ENCODE assay signal across 9 cellular contexts in the genomic region with DNA sequence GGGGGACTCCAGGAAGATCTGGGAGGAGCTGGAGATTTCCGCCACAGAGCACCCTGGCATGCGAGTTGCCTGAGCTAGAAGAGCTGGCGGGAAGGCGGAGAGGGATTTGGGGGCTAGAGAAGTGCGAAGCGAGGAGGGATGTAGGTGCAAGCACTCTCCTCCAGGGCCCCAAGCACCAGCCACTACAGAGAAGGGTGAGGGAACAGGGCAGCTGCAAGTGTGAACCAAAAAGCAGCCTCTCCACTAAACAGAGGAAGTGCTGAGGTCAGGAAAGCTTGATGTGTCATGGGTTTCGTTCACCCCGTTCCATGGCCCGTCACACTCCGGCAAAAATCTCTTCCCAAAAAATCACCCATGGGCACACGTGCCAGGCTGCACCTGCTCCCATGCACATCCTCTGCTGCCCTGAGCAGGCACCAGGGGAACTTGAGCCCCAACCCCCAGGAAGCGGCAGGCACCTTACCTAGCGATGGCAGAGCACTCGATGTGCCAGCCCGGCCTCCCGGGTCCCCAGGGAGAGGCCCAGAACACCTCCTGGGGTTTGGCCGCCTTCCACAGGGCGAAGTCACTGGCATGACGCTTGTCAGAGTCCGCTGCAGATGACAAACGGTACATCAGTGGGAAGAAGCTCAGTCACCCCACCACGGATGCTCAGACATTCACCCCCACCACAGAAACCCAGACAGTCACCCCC. TPM values are rescaled to one million over a fixed set of nuclear protein-coding genes. Genes with fewer than 3 reads are reported as not detected.
A peak's percentile ranks its signal among the peaks of the same experiment; 100 is the strongest.
DNase-seq lines count a peak whose midpoint lies in the region; ATAC-seq, FAIRE-seq and TF ChIP-seq lines count a peak whose summit lies in the region.
"Had no signal": no experiment of that assay in that cellular context is flagged by ENCODE, and none has a peak within 500 bp of the region (broad histone marks: within the 10 kb centered on the region; RNA-seq: fewer than 3 reads in every experiment).

No MANE protein-coding gene starts in this region.

- ATAC-seq in HG02973 (IDR thresholded peaks at IDR 0.05; ENCODE audit: unreplicated experiment): peak; percentile 55
- ATAC-seq in stimulated activated naive B cell treated with anti-CD40 and anti-IgM and Interleukin-4, amounts not matched to agents 10 μg/mL and 1 μg/mL and 100 μg/mL, for 72 hours (replicated peaks): peak; percentile 79

- H3K4me1 Mint-ChIP-seq in activated CD4-positive, alpha-beta memory T cell treated with anti-CD3 and anti-CD28 coated beads for 36 hours (ENCODE audit: low read depth): peaks cover 21% of the 10 kb centered on the region
- H3K4me1 Mint-ChIP-seq in stimulated activated naive B cell treated with anti-CD40 and anti-IgM and Interleukin-4, amounts not matched to agents 10 μg/mL and 1 μg/mL and 100 μg/mL, for 72 hours: peaks cover 48 to 68% of the 10 kb centered on the region in 2 donors
- no peaks in the 10 kb centered on the region for H3K4me1 Mint-ChIP-seq in HFFc6 (ENCODE audit: low read depth)

- FAIRE-seq in kidney (lab: Jason Lieb, UNC): no peak

- peak; percentile 58 for DNase-seq in stimulated activated CD4-positive, alpha-beta T cell treated with anti-CD3 and anti-CD28 coated beads, Interleukin-15, amount 100 ng/mL, for 24 hours
- DNase-seq in stimulated activated CD4-positive, alpha-beta T cell treated with anti-CD3 and anti-CD28 coated beads, Interleukin-4, amount 100 ng/mL, for 4 hours: no peak
- peak; percentile 41 for DNase-seq in activated CD4-positive, alpha-beta memory T cell treated with anti-CD3 and anti-CD28 coated beads for 36 hours
- DNase-seq in stimulated activated naive B cell treated with anti-CD40 and anti-IgM and Interleukin-4, amounts not matched to agents 10 μg/mL and 1 μg/mL and 100 μg/mL, for 72 hours: peak; percentile 53
- DNase-seq in kidney (no peak), HFFc6 (no peak), NCI-H345 treated with DMSO at 0.1 percent for 48 hours (lab: John Stamatoyannopoulos, UW; ENCODE audit: unreplicated experiment) (no peak)

- H3K4me1 ChIP-seq in kidney (ENCODE audit: control insufficient read depth in 1 of 2, insufficient read depth in 1 of 2, low read depth in 1 of 2, low read length in 2 of 2): no peaks in the 10 kb centered on the region

- TF ChIP-seq CTCF in kidney (IDR thresholded peaks at IDR 0.05; ENCODE audit: borderline replicate concordance, extremely low read depth, insufficient read depth) (no peak), HFFc6 (IDR thresholded peaks at IDR 0.05) (no peak)

- peaks cover 10 to 13% of the 10 kb centered on the region in 2 donors for H3K36me3 ChIP-seq in kidney (ENCODE audit: control insufficient read depth in 1 of 2, insufficient read depth in 2 of 2, low read length in 2 of 2)

- CTCF ChIA-PET in activated CD4-positive, alpha-beta memory T cell treated with anti-CD3 and anti-CD28 coated beads for 36 hours (lab: Charles Lee): interaction anchor here (0.7 to 1.0 kb wide), 2 partner anchors 143 to 355 kb away, joined by 4 to 5 read pairs; no protein-coding TSS in a partner anchor

- no peaks in the 10 kb centered on the region for H3K9me3 ChIP-seq in kidney (ENCODE audit: control insufficient read depth in 1 of 2, low read length in 2 of 2)

- POLR2A ChIA-PET in activated CD4-positive, alpha-beta memory T cell treated with anti-CD3 and anti-CD28 coated beads for 36 hours (lab: Charles Lee): interaction anchor here (0.9 kb wide), 1 partner anchor 40 kb away, joined by 3 read pairs; no protein-coding TSS in a partner anchor

- H3K36me3 Mint-ChIP-seq in activated CD4-positive, alpha-beta memory T cell treated with anti-CD3 and anti-CD28 coated beads for 36 hours: peaks cover 63% of the 10 kb centered on the region
- peaks cover 69 to 78% of the 10 kb centered on the region in 2 donors for H3K36me3 Mint-ChIP-seq in stimulated activated naive B cell treated with anti-CD40 and anti-IgM and Interleukin-4, amounts not matched to agents 10 μg/mL and 1 μg/mL and 100 μg/mL, for 72 hours
- peaks cover 42% of the 10 kb centered on the region for H3K36me3 Mint-ChIP-seq in HFFc6 (ENCODE audit: low read depth)

- no peak overlapping the region for H3K27ac Mint-ChIP-seq in activated CD4-positive, alpha-beta memory T cell treated with anti-CD3 and anti-CD28 coated beads for 36 hours
- H3K27ac Mint-ChIP-seq in stimulated activated naive B cell treated with anti-CD40 and anti-IgM and Interleukin-4, amounts not matched to agents 10 μg/mL and 1 μg/mL and 100 μg/mL, for 72 hours: peak overlapping the region; percentile 98
- H3K27ac Mint-ChIP-seq in HFFc6: no peak overlapping the region; the same call in 1 of the 2 replicates
- H3K27ac Mint-ChIP-seq: T-helper 1 cell treated with Interleukin-12 subunit alpha and Interleukin-12 subunit beta and Interleukin-4 antibody, amounts not matched to agents 30 μg/mL and 1 μg/mL, for 36 hours had no signal

- H3K9me3 Mint-ChIP-seq in activated CD4-positive, alpha-beta memory T cell treated with anti-CD3 and anti-CD28 coated beads for 36 hours: peaks cover 2% of the 10 kb centered on the region
- H3K9me3 Mint-ChIP-seq in stimulated activated naive B cell treated with anti-CD40 and anti-IgM and Interleukin-4, amounts not matched to agents 10 μg/mL and 1 μg/mL and 100 μg/mL, for 72 hours: no peaks in the 10 kb centered on the region
- H3K9me3 Mint-ChIP-seq in HFFc6: no peaks in the 10 kb centered on the region
- H3K9me3 Mint-ChIP-seq: T-helper 1 cell treated with Interleukin-12 subunit alpha and Interleukin-12 subunit beta and Interleukin-4 antibody, amounts not matched to agents 30 μg/mL and 1 μg/mL, for 36 hours had no signal

- intact Hi-C loops in activated CD4-positive, alpha-beta memory T cell treated with anti-CD3 and anti-CD28 coated beads for 36 hours (cut with micrococcal nuclease): no loop called here
- intact Hi-C loops in kidney (cut with DNase I): no loop called here

- H3K4me3 ChIP-seq in kidney (ENCODE audit: low read length in 2 of 2): no peak overlapping the region

- no peaks in the 10 kb centered on the region for H3K27me3 Mint-ChIP-seq in activated CD4-positive, alpha-beta memory T cell treated with anti-CD3 and anti-CD28 coated beads for 36 hours
- no peaks in the 10 kb centered on the region for H3K27me3 Mint-ChIP-seq in stimulated activated naive B cell treated with anti-CD40 and anti-IgM and Interleukin-4, amounts not matched to agents 10 μg/mL and 1 μg/mL and 100 μg/mL, for 72 hours
- no peaks in the 10 kb centered on the region for H3K27me3 Mint-ChIP-seq in HFFc6 (ENCODE audit: insufficient read depth)

- no peak overlapping the region for H3K27ac ChIP-seq in kidney (ENCODE audit: low read depth in 2 of 2, low read length in 2 of 2)

- H3K4me3 Mint-ChIP-seq in activated CD4-positive, alpha-beta memory T cell treated with anti-CD3 and anti-CD28 coated beads for 36 hours: no peak overlapping the region
- H3K4me3 Mint-ChIP-seq in stimulated activated naive B cell treated with anti-CD40 and anti-IgM and Interleukin-4, amounts not matched to agents 10 μg/mL and 1 μg/mL and 100 μg/mL, for 72 hours: peak overlapping the region; percentile 73 to 75
- H3K4me3 Mint-ChIP-seq in HFFc6: no peak overlapping the region
- H3K4me3 Mint-ChIP-seq: T-helper 1 cell treated with Interleukin-12 subunit alpha and Interleukin-12 subunit beta and Interleukin-4 antibody, amounts not matched to agents 30 μg/mL and 1 μg/mL, for 36 hours had no signal

- H3K9ac ChIP-seq in kidney (ENCODE audit: low read length in 2 of 2): no peak overlapping the region

RNA-seq across cellular contexts. Expression of a gene that starts 29.3 kb away (rescaled TPM):
- total RNA-seq in activated CD4-positive, alpha-beta memory T cell treated with anti-CD3 and anti-CD28 coated beads for 36 hours: 10 to 100 TPM; 54.6 to 59.3 TPM
- total RNA-seq in kidney: 57.9 TPM
- polyA plus RNA-seq in kidney (ENCODE audit: insufficient read depth, low read depth, low replicate concordance): 57.1 TPM
- 10 to 100 TPM; 50.1 to 68.0 (median 52.9) TPM for total RNA-seq in HFFc6 (2021; fragmentation: NEBNext Ultra II Directional; extraction: Animal tissue kit (Norgen Biotek cat#: 25700))

RNA-seq across cellular contexts. Expression of a gene that starts 36.8 kb away (rescaled TPM):
- total RNA-seq in activated CD4-positive, alpha-beta memory T cell treated with anti-CD3 and anti-CD28 coated beads for 36 hours: 10 to 100 TPM; 18.4 to 18.7 TPM
- total RNA-seq in kidney: 12.4 TPM
- 7.8 TPM for polyA plus RNA-seq in kidney (ENCODE audit: insufficient read depth, low read depth, low replicate concordance)
- 1 to 10 TPM; 6.2 to 9.6 (median 8.1) TPM for total RNA-seq in HFFc6 (2021; fragmentation: NEBNext Ultra II Directional; extraction: Animal tissue kit (Norgen Biotek cat#: 25700))

Comparison
In these comparisons a context has a peak if more than half of its experiments do, and no peak if none do; other contexts are left out.
1. DNase-seq: peak in stimulated activated CD4-positive, alpha-beta T cell treated with anti-CD3 and anti-CD28 coated beads, Interleukin-15, amount 100 ng/mL, for 24 hours (single experiment), activated CD4-positive, alpha-beta memory T cell treated with anti-CD3 and anti-CD28 coated beads for 36 hours (single experiment) and stimulated activated naive B cell treated with anti-CD40 and anti-IgM and Interleukin-4, amounts not matched to agents 10 μg/mL and 1 μg/mL and 100 μg/mL, for 72 hours (single experiment); none in stimulated activated CD4-positive, alpha-beta T cell treated with anti-CD3 and anti-CD28 coated beads, Interleukin-4, amount 100 ng/mL, for 4 hours (0 of 2), kidney (single experiment), HFFc6 (single experiment) and NCI-H345 treated with DMSO at 0.1 percent for 48 hours (single experiment).
2. H3K4me3 Mint-ChIP-seq: peak in stimulated activated naive B cell treated with anti-CD40 and anti-IgM and Interleukin-4, amounts not matched to agents 10 μg/mL and 1 μg/mL and 100 μg/mL, for 72 hours (2 of 2); none in activated CD4-positive, alpha-beta memory T cell treated with anti-CD3 and anti-CD28 coated beads for 36 hours (single experiment) and HFFc6 (single experiment).